In the genomic region with DNA sequence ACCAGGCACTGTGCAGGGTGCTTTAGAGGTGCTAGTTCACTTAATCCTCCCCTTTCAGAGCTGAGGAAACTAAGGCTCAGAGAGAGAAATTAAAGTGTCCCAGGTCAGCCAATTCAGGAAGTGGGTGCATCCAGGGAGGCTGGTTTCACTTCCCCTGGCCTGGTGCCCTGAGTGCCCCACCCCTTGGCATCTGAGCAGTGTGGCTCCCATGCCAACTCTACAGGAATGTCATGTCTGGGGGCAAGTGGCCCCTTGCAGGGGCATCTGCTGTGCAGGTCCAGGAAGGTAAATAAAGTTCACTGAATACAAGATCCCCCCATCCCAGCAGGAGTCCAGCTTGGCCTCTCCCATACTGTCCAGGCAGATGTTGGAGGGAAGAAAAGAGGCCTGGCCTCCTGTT, we compare ENCODE assay signal across 19 cellular contexts. TPM values are rescaled to one million over a fixed set of nuclear protein-coding genes. Genes with fewer than 3 reads are reported as not detected.
DNase-seq lines count a peak whose midpoint lies in the region; ATAC-seq, FAIRE-seq and TF ChIP-seq lines count a peak whose summit lies in the region.
"Had no signal": no experiment of that assay in that cellular context is flagged by ENCODE, and none has a peak within 500 bp of the region (broad histone marks: within the 10 kb centered on the region; RNA-seq: fewer than 3 reads in every experiment).

No MANE protein-coding gene starts in this region.

- H3K27me3 ChIP-seq in Karpas-422 (ENCODE audit: low read length): no peaks in the 10 kb centered on the region; the same call in 1 of the 2 replicates
- peaks cover 21% of the 10 kb centered on the region for H3K27me3 ChIP-seq in PC-3 (ENCODE audit: low read length)
- H3K27me3 ChIP-seq in esophagus squamous epithelium: peaks cover 0 to 25% (median 0%) of the 10 kb centered on the region in 4 donors
- no peaks in the 10 kb centered on the region for H3K27me3 ChIP-seq in thyroid gland
- peaks cover 33% of the 10 kb centered on the region for H3K27me3 ChIP-seq in left ventricle myocardium inferior (ENCODE audit: low read depth)
- H3K27me3 ChIP-seq: SJCRH30 had no signal

- intact Hi-C loops in PC-3 (cut with micrococcal nuclease): no loop called here
- intact Hi-C loops in esophagus squamous epithelium (cut with DNase I): no loop called here
- intact Hi-C loops in thyroid gland (cut with DNase I): no loop called here
- intact Hi-C loops in left ventricle myocardium inferior (cut with micrococcal nuclease): no loop called here

- H2AFZ ChIP-seq in Karpas-422 (ENCODE audit: low read length): no peak overlapping the region
- no peak overlapping the region for H2AFZ ChIP-seq in PC-3 (ENCODE audit: low read length)

- POLR2A ChIA-PET in PC-3 (lab: Charles Lee; ENCODE audit: unreplicated experiment): no interaction called here

- BruUV-seq in PC-3 (replicated peaks; lab: Mats Ljungman, UMichigan): no TSS peak

- H3K9me3 ChIP-seq in Karpas-422 (ENCODE audit: low read length): no peaks in the 10 kb centered on the region
- H3K9me3 ChIP-seq in PC-3 (ENCODE audit: low read length): no peaks in the 10 kb centered on the region
- no peaks in the 10 kb centered on the region for H3K9me3 ChIP-seq in esophagus squamous epithelium
- H3K9me3 ChIP-seq in thyroid gland: no peaks in the 10 kb centered on the region
- H3K9me3 ChIP-seq in left ventricle myocardium inferior (replicated peaks): peaks cover 6% of the 10 kb centered on the region
- H3K9me3 ChIP-seq: prostate gland, SJCRH30 had no signal

- H3K36me3 ChIP-seq in Karpas-422 (ENCODE audit: insufficient read depth, low read length): no peaks in the 10 kb centered on the region
- no peaks in the 10 kb centered on the region for H3K36me3 ChIP-seq in PC-3 (ENCODE audit: low read depth, low read length)
- H3K36me3 ChIP-seq in esophagus squamous epithelium: no peaks in the 10 kb centered on the region
- no peaks in the 10 kb centered on the region for H3K36me3 ChIP-seq in thyroid gland
- H3K36me3 ChIP-seq in left ventricle myocardium inferior: no peaks in the 10 kb centered on the region
- H3K36me3 ChIP-seq: prostate gland, SJCRH30 had no signal

- H3K9ac ChIP-seq in Karpas-422 (ENCODE audit: low read length) (no peak overlapping the region), PC-3 (ENCODE audit: low read length) (no peak overlapping the region)

- TF ChIP-seq POLR2A in esophagus squamous epithelium (IDR thresholded peaks at IDR 0.05) (no peak), thyroid gland (IDR thresholded peaks at IDR 0.05) (no peak)

- H3K4me1 ChIP-seq in Karpas-422 (ENCODE audit: low read length): peaks cover 10% of the 10 kb centered on the region
- H3K4me1 ChIP-seq in PC-3 (ENCODE audit: insufficient read depth, low read length): peaks cover 10% of the 10 kb centered on the region; the same call in 1 of the 2 replicates
- peaks cover 31 to 91% (median 32%) of the 10 kb centered on the region in 3 donors for H3K4me1 ChIP-seq in esophagus squamous epithelium
- peaks cover 7 to 21% of the 10 kb centered on the region in 2 donors for H3K4me1 ChIP-seq in thyroid gland
- H3K4me1 ChIP-seq in left ventricle myocardium inferior: peaks cover 10% of the 10 kb centered on the region
- H3K4me1 ChIP-seq: prostate gland had no signal

- CTCF ChIA-PET in PC-3 (lab: Charles Lee): no interaction called here

- H3K27ac ChIP-seq in Karpas-422 (ENCODE audit: low read length) (no peak overlapping the region), PC-3 (ENCODE audit: low read length) (no peak overlapping the region), esophagus squamous epithelium (peak overlapping the region; percentile 63 to 80 (median 72)), thyroid gland (no peak overlapping the region), left ventricle myocardium inferior (replicated peaks) (no peak overlapping the region)
- H3K27ac ChIP-seq: prostate gland, SJCRH30 had no signal

- no peak for FAIRE-seq in D721Med (lab: Jason Lieb, UNC)
- FAIRE-seq: bronchial epithelial cell, GM12892 had no signal

- DNase-seq in Karpas-422: peak; percentile 56
- DNase-seq in PC-3: peak; percentile 38
- DNase-seq in esophagus squamous epithelium (lab: John Stamatoyannopoulos, UW): no peak
- DNase-seq in thyroid gland: peak; percentile 57 to 58
- no peak for DNase-seq in D721Med (ENCODE audit: insufficient read length, low spot score)
- no peak for DNase-seq in left ventricle myocardium inferior
- DNase-seq: activated CD8-positive, alpha-beta T cell treated with anti-CD3 and anti-CD28 coated beads, Interleukin-2, amount 10 ng/mL, durations not matched to agents 7 days and 5 days; activated T-cell treated with anti-CD3 and anti-CD28 coated beads, Interleukin-2, amount 50 U/mL, for 48 hours; dermis blood vessel endothelial cell; GF-D8; NCI-H187 treated with DMSO at 0.1 percent for 48 hours; SJCRH30; stimulated activated CD8-positive, alpha-beta memory T cell treated with anti-CD3 and anti-CD28 coated beads, Interleukin-4, amount 100 ng/mL, for 48 hours; substantia nigra; T-helper 17 cell had no signal

- no peaks in the 10 kb centered on the region for H4K20me1 ChIP-seq in Karpas-422 (ENCODE audit: insufficient read depth, low read depth, low read length)
- no peaks in the 10 kb centered on the region for H4K20me1 ChIP-seq in PC-3 (ENCODE audit: low read length)

- H3K79me2 ChIP-seq in Karpas-422 (ENCODE audit: low read length) (no peaks in the 10 kb centered on the region), PC-3 (ENCODE audit: low read length) (no peaks in the 10 kb centered on the region)

- H3K4me2 ChIP-seq in Karpas-422 (ENCODE audit: low read depth, low read length, poor library complexity, severe bottlenecking) (no peak overlapping the region), PC-3 (ENCODE audit: low read length) (no peak overlapping the region)

- H3K4me3 ChIP-seq in Karpas-422 (ENCODE audit: low read length): no peak overlapping the region
- no peak overlapping the region for H3K4me3 ChIP-seq in PC-3 (ENCODE audit: low read length)
- no peak overlapping the region for H3K4me3 ChIP-seq in esophagus squamous epithelium
- H3K4me3 ChIP-seq in thyroid gland (replicated peaks in 1 of 3): no peak overlapping the region
- no peak overlapping the region for H3K4me3 ChIP-seq in left ventricle myocardium inferior
- H3K4me3 ChIP-seq: prostate gland, SJCRH30 had no signal

- no peaks in the 10 kb centered on the region for H3F3A ChIP-seq in PC-3 (ENCODE audit: low read length, unreplicated experiment)

- no peak for TF ChIP-seq CTCF in PC-3 (conservative IDR thresholded peaks at IDR 0.05; ENCODE audit: low read depth, low read length)
- TF ChIP-seq CTCF in esophagus squamous epithelium (IDR thresholded peaks at IDR 0.05): no peak
- no peak for TF ChIP-seq CTCF in thyroid gland (IDR thresholded peaks at IDR 0.05)
- TF ChIP-seq CTCF in D721Med (IDR thresholded peaks at IDR 0.05; ENCODE audit: insufficient read depth, missing control alignments): no peak
- no peak for TF ChIP-seq CTCF in left ventricle myocardium inferior (IDR thresholded peaks at IDR 0.05; ENCODE audit: borderline replicate concordance)

- ATAC-seq in PC-3 (peak; percentile 23), HG03342 (IDR thresholded peaks at IDR 0.05; ENCODE audit: unreplicated experiment) (no peak)
- ATAC-seq: activated CD8-positive, alpha-beta T cell treated with anti-CD3 and anti-CD28 coated beads, Interleukin-2, amount 10 ng/mL, durations not matched to agents 7 days and 5 days; T-helper 17 cell had no signal

- H3K9me2 ChIP-seq in Karpas-422 (replicated peaks; ENCODE audit: insufficient read depth, low read length) (no peaks in the 10 kb centered on the region), PC-3 (replicated peaks; ENCODE audit: low read length) (no peaks in the 10 kb centered on the region)

RNA-seq across cellular contexts. Expression of gene N4BP3, which starts 4.4 kb away (rescaled TPM):
- 1.2 and 4.1 TPM in 2 replicates for total RNA-seq in Karpas-422 (2014; rRNA removed; shearing (Covaris generic); ENCODE audit: low replicate concordance)
- total RNA-seq in PC-3 (2014; rRNA removed) (0.36 and 0.86 TPM in 2 replicates), esophagus squamous epithelium (10 to 100 TPM; 14.0 to 32.6 (median 16.1) TPM), thyroid gland (1 to 10 TPM; 3.9 to 6.4 (median 5.6) TPM), left ventricle myocardium inferior (1.8 TPM)

RNA-seq across cellular contexts. Expression of gene RMND5B, which starts 21.8 kb away (rescaled TPM):
- total RNA-seq in Karpas-422 (2014; rRNA removed; shearing (Covaris generic); ENCODE audit: low replicate concordance): 42.9 and 59.2 TPM in 2 replicates
- total RNA-seq in PC-3 (2014; rRNA removed) (33.2 and 36.4 TPM in 2 replicates), esophagus squamous epithelium (10 to 100 TPM; 43.9 to 88.1 (median 64.4) TPM), thyroid gland (10 to 100 TPM; 32.9 to 49.3 (median 48.2) TPM), left ventricle myocardium inferior (38.9 TPM)

RNA-seq across cellular contexts. Expression of gene NHP2, which starts 44.7 kb away (rescaled TPM):
- total RNA-seq in Karpas-422 (2014; rRNA removed; shearing (Covaris generic); ENCODE audit: low replicate concordance): 264 and 330 TPM in 2 replicates
- total RNA-seq in PC-3 (2014; rRNA removed): 649 TPM in 2 replicates
- 100 to 1,000 TPM; 288 to 408 (median 358) TPM for total RNA-seq in esophagus squamous epithelium
- 100 to 1,000 TPM; 109 to 257 (median 177) TPM for total RNA-seq in thyroid gland
- 78.1 TPM for total RNA-seq in left ventricle myocardium inferior

Comparison
In these comparisons a context has a peak if more than half of its experiments do, and no peak if none do; other contexts are left out.
1. DNase-seq: peak in Karpas-422 (single experiment), PC-3 (single experiment) and thyroid gland (2 of 2); none in esophagus squamous epithelium (single experiment), D721Med (single experiment) and left ventricle myocardium inferior (single experiment).
2. H3K27ac ChIP-seq: peak in esophagus squamous epithelium (4 of 4); none in Karpas-422 (single experiment), PC-3 (single experiment), thyroid gland (0 of 3) and left ventricle myocardium inferior (single experiment).